13 cellular contexts compared by ENCODE assay signal in the genomic region with DNA sequence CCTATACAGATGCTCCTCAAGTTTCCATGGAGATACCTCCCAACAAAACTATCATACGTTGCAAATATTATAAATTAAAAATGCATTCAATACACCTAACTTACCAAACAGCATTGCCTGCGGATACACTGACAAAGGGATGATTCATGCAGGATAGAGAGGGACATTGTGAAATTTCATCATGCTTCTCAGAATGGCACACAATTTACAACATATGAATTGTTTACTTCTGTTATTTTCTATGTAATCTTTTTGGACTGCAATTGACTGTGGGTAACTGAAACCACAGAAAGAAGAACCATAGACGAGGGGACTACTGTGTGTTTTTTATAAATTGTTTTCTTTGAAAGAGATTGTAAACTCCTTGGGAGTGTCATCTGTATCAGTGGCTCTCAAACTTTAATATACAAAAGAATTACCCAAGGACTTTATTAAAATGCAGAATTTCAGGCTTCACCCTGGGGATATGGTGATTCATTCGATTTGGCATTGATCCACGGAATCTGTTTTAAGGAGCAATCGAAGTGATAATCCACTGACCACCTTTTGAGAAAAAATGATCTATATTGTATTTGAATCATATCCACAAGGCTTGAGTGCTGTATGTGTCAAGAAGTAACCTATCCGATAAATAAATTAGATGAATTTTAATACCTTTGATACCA.
DNase-seq lines count a peak whose midpoint lies in the region; ATAC-seq and TF ChIP-seq lines count a peak whose summit lies in the region.
"Had no signal": no experiment of that assay in that cellular context is flagged by ENCODE, and none has a peak within 500 bp of the region (broad histone marks: within the 10 kb centered on the region; RNA-seq: fewer than 3 reads in every experiment).

No MANE protein-coding gene starts in this region.

- H3K27me3 ChIP-seq in parathyroid adenoma (ENCODE audit: control insufficient read depth, insufficient read depth, low read length) = no peaks in the 10 kb centered on the region
- H3K27me3 ChIP-seq: body of pancreas, suprapubic skin had no signal

- H3K27ac ChIP-seq in coronary artery (peak overlapping the region; percentile 49 to 73), parathyroid adenoma (peak overlapping the region; percentile 90), substantia nigra (ENCODE audit: low read depth, low read length, poor library complexity, severe bottlenecking) (no peak overlapping the region)
- H3K27ac ChIP-seq: body of pancreas, suprapubic skin had no signal

- peaks cover 43% of the 10 kb centered on the region for H3K4me1 ChIP-seq in parathyroid adenoma
- H3K4me1 ChIP-seq: body of pancreas had no signal

- DNase-seq in GM03348 (ENCODE audit: low spot score) = peak; percentile 15
- DNase-seq in NCI-H69 (lab: John Stamatoyannopoulos, UW) = peak; percentile 36
- no peak for DNase-seq in coronary artery (ENCODE audit: low spot score)
- no peak for DNase-seq in NCI-H2196 (lab: John Stamatoyannopoulos, UW; ENCODE audit: unreplicated experiment)
- DNase-seq in stimulated activated CD4-positive, alpha-beta T cell treated with anti-CD3 and anti-CD28 coated beads, Interleukin-15, amount 100 ng/mL, for 24 hours = no peak
- DNase-seq in substantia nigra (lab: John Stamatoyannopoulos, UW) = no peak
- DNase-seq: activated T-cell treated with anti-CD3 and anti-CD28 coated beads, Interleukin-2, amount 50 U/mL, for 24 hours; CD8-positive, alpha-beta T cell; NCI-H748 treated with DMSO at 0.1 percent for 48 hours had no signal

- H3K4me3 ChIP-seq in coronary artery (no peak overlapping the region), parathyroid adenoma (ENCODE audit: low read depth, low read length) (no peak overlapping the region)
- H3K4me3 ChIP-seq: body of pancreas, suprapubic skin had no signal

- no peaks in the 10 kb centered on the region for H3K36me3 ChIP-seq in parathyroid adenoma (ENCODE audit: control insufficient read depth, insufficient read depth, low read length)
- H3K36me3 ChIP-seq: suprapubic skin had no signal

- H3K9ac ChIP-seq in parathyroid adenoma = no peak overlapping the region

- no peaks in the 10 kb centered on the region for H3K79me2 ChIP-seq in parathyroid adenoma

- no peak for TF ChIP-seq CTCF in coronary artery (IDR thresholded peaks at IDR 0.05)
- no peak for TF ChIP-seq CTCF in parathyroid adenoma (IDR thresholded peaks at IDR 0.05)

- no peak for ATAC-seq in HG03175 (IDR thresholded peaks at IDR 0.05; ENCODE audit: unreplicated experiment)
- ATAC-seq: body of pancreas; CD8-positive, alpha-beta T cell had no signal

- no peak overlapping the region for H2AFZ ChIP-seq in parathyroid adenoma

- no peak overlapping the region for H3K4me2 ChIP-seq in parathyroid adenoma (ENCODE audit: low read length)

- H3K9me3 ChIP-seq in parathyroid adenoma (ENCODE audit: control insufficient read depth, low read length) = no peaks in the 10 kb centered on the region
- H3K9me3 ChIP-seq: body of pancreas, suprapubic skin had no signal

Comparison
In these comparisons a context has a peak if more than half of its experiments do, and no peak if none do; other contexts are left out.
1. DNase-seq: peak in GM03348 (single experiment) and NCI-H69 (single experiment); none in coronary artery (single experiment), NCI-H2196 (single experiment), stimulated activated CD4-positive, alpha-beta T cell treated with anti-CD3 and anti-CD28 coated beads, Interleukin-15, amount 100 ng/mL, for 24 hours (single experiment) and substantia nigra (0 of 49).